Comparison of ENCODE assay signal across 19 cellular contexts in genomic region chr4:36323801-36324419, GRCh38. TPM values are rescaled to one million over a fixed set of nuclear protein-coding genes. Genes with fewer than 3 reads are reported as not detected.
A peak's percentile ranks its signal among the peaks of the same experiment; 100 is the strongest.
DNase-seq lines count a peak whose midpoint lies in the region; ATAC-seq, FAIRE-seq and TF ChIP-seq lines count a peak whose summit lies in the region.
"Had no signal": no experiment of that assay in that cellular context is flagged by ENCODE, and none has a peak within 500 bp of the region (broad histone marks: within the 10 kb centered on the region; RNA-seq: fewer than 3 reads in every experiment).

No MANE protein-coding gene starts in this region.

- H3K36me3 ChIP-seq in CD4-positive, alpha-beta memory T cell (ENCODE audit: insufficient read depth, low read length) = no peaks in the 10 kb centered on the region

- CTCF ChIA-PET in CD4-positive, alpha-beta memory T cell (lab: Charles Lee; ENCODE audit: partially characterized antibody) = interaction anchor here (1.4 to 3.8 kb wide), 2 partner anchors 65 to 75 kb away, joined by 3 to 23 read pairs; no protein-coding TSS in a partner anchor
- CTCF ChIA-PET in RWPE1 (lab: Yijun Ruan, JAX) = no interaction called here

- peaks cover 40 to 63% (median 49%) of the 10 kb centered on the region in 4 donors for H3K4me1 Mint-ChIP-seq in CD4-positive, alpha-beta memory T cell
- peaks cover 21% of the 10 kb centered on the region for H3K4me1 Mint-ChIP-seq in endothelial cell (ENCODE audit: unreplicated experiment)
- H3K4me1 Mint-ChIP-seq: H9 had no signal

- intact Hi-C loops in CD4-positive, alpha-beta memory T cell (cut with micrococcal nuclease) = loop anchor here (1.0 to 2.0 kb wide), 3 partner anchors 38 to 81 kb away; no protein-coding TSS in a partner anchor

- peak overlapping the region in 6 of 8 donors; percentile 33 to 80 (median 46) for H3K4me3 Mint-ChIP-seq in CD4-positive, alpha-beta memory T cell
- peak overlapping the region; percentile 33 for H3K4me3 Mint-ChIP-seq in endothelial cell (ENCODE audit: unreplicated experiment)
- H3K4me3 Mint-ChIP-seq: H9 had no signal

- ATAC-seq in HG03342 (IDR thresholded peaks at IDR 0.05; ENCODE audit: unreplicated experiment) = no peak

- no peak for FAIRE-seq in GM12891 (lab: Jason Lieb, UNC)
- FAIRE-seq: bronchial epithelial cell had no signal

- peak; percentile 36; the same call in 1 of the 2 replicates for TF ChIP-seq POLR2A in GM12891 (IDR thresholded peaks at IDR 0.05; ENCODE audit: low read depth, low read length)

- POLR2A ChIA-PET in CD4-positive, alpha-beta memory T cell (lab: Charles Lee; ENCODE audit: partially characterized antibody) = interaction anchor here (0.6 to 2.0 kb wide), 3 partner anchors 38 to 93 kb away, joined by 3 to 11 read pairs (median 3); partner anchors contain the start of gene ARAP2
- POLR2A ChIA-PET in RWPE1 (lab: Yijun Ruan, JAX; ENCODE audit: low non-redundant PET) = no interaction called here

- no peaks in the 10 kb centered on the region for H3K9me3 ChIP-seq in CD4-positive, alpha-beta memory T cell (ENCODE audit: control insufficient read depth in 1 of 2, low read length in 2 of 2)
- H3K9me3 ChIP-seq: SK-N-SH had no signal

- no peak for TF ChIP-seq CTCF in endothelial cell (IDR thresholded peaks at IDR 0.05; ENCODE audit: unreplicated experiment)
- no peak for TF ChIP-seq CTCF in RWPE1 (conservative IDR thresholded peaks at IDR 0.05; ENCODE audit: low read depth)

- no peaks in the 10 kb centered on the region for H3K36me3 Mint-ChIP-seq in CD4-positive, alpha-beta memory T cell
- H3K36me3 Mint-ChIP-seq in endothelial cell (ENCODE audit: low read depth, unreplicated experiment) = no peaks in the 10 kb centered on the region

- H3K4me3 ChIP-seq in CD4-positive, alpha-beta memory T cell (ENCODE audit: low read length in 2 of 2) = no peak overlapping the region

- peak overlapping the region in 5 of 7 donors; percentile 26 to 95 (median 76) for H3K27ac Mint-ChIP-seq in CD4-positive, alpha-beta memory T cell
- H3K27ac Mint-ChIP-seq in endothelial cell (ENCODE audit: unreplicated experiment) = peak overlapping the region; percentile 21
- H3K27ac Mint-ChIP-seq: H9 had no signal

- H3K4me1 ChIP-seq in CD4-positive, alpha-beta memory T cell (ENCODE audit: insufficient read depth, low read length) = peaks cover 41% of the 10 kb centered on the region

- H3K9me3 Mint-ChIP-seq in CD4-positive, alpha-beta memory T cell = peaks cover 0 to under 1% (median 0%) of the 10 kb centered on the region in 8 donors
- no peaks in the 10 kb centered on the region for H3K9me3 Mint-ChIP-seq in endothelial cell (ENCODE audit: unreplicated experiment)
- H3K9me3 Mint-ChIP-seq: H9, IgD-negative memory B cell had no signal

- no peaks in the 10 kb centered on the region for H3K27me3 ChIP-seq in CD4-positive, alpha-beta memory T cell (ENCODE audit: insufficient read depth, low read length)

- no peak overlapping the region for H3K27ac ChIP-seq in CD4-positive, alpha-beta memory T cell (ENCODE audit: low read depth, low read length)
- H3K27ac ChIP-seq in RWPE1 = no peak overlapping the region

- H3K27me3 Mint-ChIP-seq in CD4-positive, alpha-beta memory T cell = no peaks in the 10 kb centered on the region
- no peaks in the 10 kb centered on the region for H3K27me3 Mint-ChIP-seq in endothelial cell (ENCODE audit: unreplicated experiment)
- H3K27me3 Mint-ChIP-seq: IgD-negative memory B cell had no signal

- DNase-seq in CD4-positive, alpha-beta memory T cell = no peak
- DNase-seq in GM12891 (ENCODE audit: insufficient read length, low spot score) (no peak), UCSD-AML1 (lab: John Stamatoyannopoulos, UW; ENCODE audit: unreplicated experiment) (peak; percentile 7), endothelial cell (ENCODE audit: low spot score) (no peak), NCI-H774 (lab: John Stamatoyannopoulos, UW) (no peak), mucosa of gallbladder (ENCODE audit: low spot score) (no peak), RWPE1 (ENCODE audit: low spot score) (no peak)
- DNase-seq: activated CD4-positive, CD25-positive, alpha-beta regulatory T cell treated with anti-CD3 and anti-CD28 coated beads, Interleukin-2, amount 50 U/mL, for 72 hours; activated effector memory CD4-positive, alpha-beta T cell treated with anti-CD3 and anti-CD28 coated beads, Interleukin-2, amount 50 U/mL, for 16 hours; C1 segment of cervical spinal cord; H9; hypothalamus; left cardiac atrium; posterior cingulate gyrus; SK-N-SH had no signal

TF ChIP-seq in GM12891, 5 proteins besides CTCF, POLR2A, EP300 and RAD21:
- TF ChIP-seq PAX5 (IDR thresholded peaks at IDR 0.05; ENCODE audit: insufficient read depth, low read length, severe bottlenecking) (no peak), TAF1 (IDR thresholded peaks at IDR 0.05; ENCODE audit: low read depth, low read length) (no peak), POU2F2 (IDR thresholded peaks at IDR 0.05; ENCODE audit: low read depth, low read length) (no peak), SPI1 (IDR thresholded peaks at IDR 0.05; ENCODE audit: low read depth, low read length) (no peak), POLR2AphosphoS5 (IDR thresholded peaks at IDR 0.05; ENCODE audit: low read depth, low read length) (no peak)

RNA-seq across cellular contexts. Expression of gene DTHD1, which starts 42.5 kb away (rescaled TPM):
- total RNA-seq in CD4-positive, alpha-beta memory T cell = 1 to 10 TPM; 1.2 to 1.4 TPM
- under 1 TPM in 1 of 2 donors, not detected in 1; 0.16 TPM for polyA plus RNA-seq in CD4-positive, alpha-beta memory T cell
- 0.71 TPM for polyA plus RNA-seq in GM12891 (2012; ENCODE audit: low read depth, missing spikeins)
- total RNA-seq in endothelial cell (ENCODE audit: unreplicated experiment) = not detected
- total RNA-seq in mucosa of gallbladder = 0.20 TPM
- total RNA-seq: Daoy, H9 had no signal
- polyA plus RNA-seq: IgD-negative memory B cell, SK-N-SH had no signal
